Comparison of ENCODE assay signal across 3 cellular contexts in genomic region chr5:74990194-74990593, GRCh38.
"Had no signal": no experiment of that assay in that cellular context is flagged by ENCODE, and none has a peak within 500 bp of the region (broad histone marks: within the 10 kb centered on the region; RNA-seq: fewer than 3 reads in every experiment).

No MANE protein-coding gene starts in this region.

- DNase-seq: H9, HCEC 1CT had no signal

- H3K4me2 ChIP-seq: GM23338 had no signal

- H3K4me3 ChIP-seq: GM23338 had no signal

- H2AFZ ChIP-seq: GM23338 had no signal
